In the genomic region with DNA sequence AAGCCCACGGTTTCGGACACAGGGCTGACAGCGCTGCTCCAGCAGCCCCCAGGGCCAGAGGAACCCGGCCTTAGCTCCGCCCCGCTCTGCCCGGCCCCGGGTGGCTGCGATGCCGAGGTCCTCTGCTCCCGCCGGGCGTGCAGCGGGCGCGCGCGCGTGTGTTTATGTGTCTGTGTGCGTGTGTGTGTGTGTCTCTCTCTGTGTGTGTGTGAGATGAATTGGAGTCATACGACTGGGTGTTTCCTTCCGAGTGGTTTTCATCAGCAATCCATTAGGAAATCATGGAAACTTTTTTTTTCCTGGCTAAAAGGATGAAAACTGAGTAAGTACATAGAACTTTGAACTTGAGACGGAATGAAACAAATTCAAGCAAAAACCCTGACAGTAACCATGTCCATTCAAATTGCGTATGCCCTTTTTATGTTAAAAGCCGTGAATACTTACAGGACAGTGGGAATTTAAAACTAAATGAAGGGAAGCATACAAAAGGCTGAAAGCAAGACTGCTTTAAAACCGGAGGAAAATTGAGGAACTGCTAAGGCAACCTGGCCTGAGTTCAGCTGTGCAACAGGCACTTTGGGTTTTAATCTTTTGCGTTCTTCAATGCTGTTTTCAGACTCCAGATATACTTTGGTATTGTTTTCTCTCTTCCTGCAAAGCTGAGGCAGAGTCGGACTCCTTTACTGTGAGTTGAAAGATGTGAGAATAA, we compare ENCODE assay signal across 8 cellular contexts. TPM values are rescaled to one million over a fixed set of nuclear protein-coding genes. Genes with fewer than 3 reads are reported as not detected.
A peak's percentile ranks its signal among the peaks of the same experiment; 100 is the strongest.
DNase-seq lines count a peak whose midpoint lies in the region; ATAC-seq lines count a peak whose summit lies in the region.

Gene CPED1, plus strand, starts transcription at position 121 of the 709 bp plus-strand sequence. CDS start 911 bp downstream, outside the sequence.

- no peaks in the 10 kb centered on the region for H3K36me3 Mint-ChIP-seq in central memory CD8-positive, alpha-beta T cell (ENCODE audit: insufficient read depth)
- no peaks in the 10 kb centered on the region for H3K36me3 Mint-ChIP-seq in immature natural killer cell

- peaks cover 90% of the 10 kb centered on the region for H3K27me3 Mint-ChIP-seq in central memory CD8-positive, alpha-beta T cell
- H3K27me3 Mint-ChIP-seq in immature natural killer cell (ENCODE audit: low read depth in 3 of 3) = peaks cover 0 to 36% (median 8%) of the 10 kb centered on the region in 3 donors

- H3K4me2 ChIP-seq in skeletal muscle satellite cell (ENCODE audit: low read length) = peak within 1 kb of the TSS; percentile 88

- no peaks in the 10 kb centered on the region for H3K9me3 ChIP-seq in skeletal muscle satellite cell (replicated peaks; ENCODE audit: low read length)

- H3K9me3 Mint-ChIP-seq in central memory CD8-positive, alpha-beta T cell = no peaks in the 10 kb centered on the region
- no peaks in the 10 kb centered on the region for H3K9me3 Mint-ChIP-seq in immature natural killer cell

- H3K4me3 Mint-ChIP-seq in central memory CD8-positive, alpha-beta T cell = peak within 1 kb of the TSS; percentile 59
- H3K4me3 Mint-ChIP-seq in immature natural killer cell = peak within 1 kb of the TSS; percentile 74 to 84 (median 79)

- H3K4me1 ChIP-seq in skeletal muscle satellite cell (ENCODE audit: control insufficient read depth, insufficient read depth, low read length) = peaks cover 42% of the 10 kb centered on the region

- H3K4me3 ChIP-seq in skeletal muscle satellite cell (ENCODE audit: low read length) = peak within 1 kb of the TSS; percentile 70

- H3K4me1 Mint-ChIP-seq in central memory CD8-positive, alpha-beta T cell = peaks cover 19% of the 10 kb centered on the region
- H3K4me1 Mint-ChIP-seq in immature natural killer cell = peaks cover 14 to 22% of the 10 kb centered on the region in 2 donors

- no peak within 1 kb of the TSS for H3K27ac Mint-ChIP-seq in central memory CD8-positive, alpha-beta T cell (ENCODE audit: low read depth)
- peak within 1 kb of the TSS in 2 of 6 donors; percentile 12 to 15 for H3K27ac Mint-ChIP-seq in immature natural killer cell

- ATAC-seq in GM21367 (IDR thresholded peaks at IDR 0.05; ENCODE audit: unreplicated experiment) = peak; percentile 52
- peak; percentile 45 for ATAC-seq in central memory CD8-positive, alpha-beta T cell (replicated peaks; ENCODE audit: extremely low read depth, poor library complexity, severe bottlenecking)

- peak within 1 kb of the TSS; percentile 87 for H3K9ac ChIP-seq in skeletal muscle satellite cell (ENCODE audit: low read depth, low read length)

- no peaks in the 10 kb centered on the region for H3K36me3 ChIP-seq in skeletal muscle satellite cell (ENCODE audit: insufficient read depth, low read length)

- peak; percentile 9 for DNase-seq in COR-L47 (lab: John Stamatoyannopoulos, UW)
- DNase-seq in HT1080 (ENCODE audit: low read depth) = peak; percentile 74
- peak; percentile 10 for DNase-seq in T-helper 9 cell
- no peak for DNase-seq in central memory CD8-positive, alpha-beta T cell (ENCODE audit: low spot score in 2 of 2)
- peak; percentile 21 to 26 (median 22) for DNase-seq in immature natural killer cell
- no peak for DNase-seq in NK-92 (lab: John Stamatoyannopoulos, UW; ENCODE audit: unreplicated experiment)

- H3K27me3 ChIP-seq in skeletal muscle satellite cell (ENCODE audit: control insufficient read depth, insufficient read depth, low read length) = no peaks in the 10 kb centered on the region

RNA-seq across cellular contexts. Expression of gene CPED1, which starts in this region (rescaled TPM):
- 13.1 and 18.1 TPM in 2 replicates for total RNA-seq in HT1080 (2014; rRNA removed; shearing (Covaris generic))
- 9.6 and 12.9 TPM in 2 replicates for polyA plus RNA-seq in HT1080 (2015; cell fraction: cytosol; rRNA removed)
- polyA plus RNA-seq in HT1080 (2015; cell fraction: nucleus; rRNA removed) = 8.5 and 8.8 TPM in 2 replicates
- 1 to 10 TPM in 2 of 3 donors, not detected in 1; 1.3 to 2.2 TPM for polyA plus RNA-seq in immature natural killer cell
- 28.6 and 29.9 TPM in 2 replicates for total RNA-seq in skeletal muscle satellite cell (2012; rRNA removed)

Comparison
In these comparisons a context has a peak if more than half of its experiments do, and no peak if none do; other contexts are left out.
1. DNase-seq: peak in COR-L47 (single experiment), HT1080 (single experiment), T-helper 9 cell (single experiment) and immature natural killer cell (3 of 3); none in central memory CD8-positive, alpha-beta T cell (0 of 2) and NK-92 (single experiment).